ENCODE assay signal across 1 cellular context in genomic region chr3:125367403-125368230, GRCh38.
TF ChIP-seq lines count a peak whose summit lies in the region.

No MANE protein-coding gene starts in this region.

TF ChIP-seq in SK-N-SH treated with all-trans-retinoic acid at 6 μM for 48 hours, 23 proteins besides CTCF, POLR2A, EP300 and RAD21 (continued from another document):
- no peak for TF ChIP-seq CSRNP3 (CRISPR knock-in tag; IDR thresholded peaks at IDR 0.05)
- TF ChIP-seq, protein P1, sequence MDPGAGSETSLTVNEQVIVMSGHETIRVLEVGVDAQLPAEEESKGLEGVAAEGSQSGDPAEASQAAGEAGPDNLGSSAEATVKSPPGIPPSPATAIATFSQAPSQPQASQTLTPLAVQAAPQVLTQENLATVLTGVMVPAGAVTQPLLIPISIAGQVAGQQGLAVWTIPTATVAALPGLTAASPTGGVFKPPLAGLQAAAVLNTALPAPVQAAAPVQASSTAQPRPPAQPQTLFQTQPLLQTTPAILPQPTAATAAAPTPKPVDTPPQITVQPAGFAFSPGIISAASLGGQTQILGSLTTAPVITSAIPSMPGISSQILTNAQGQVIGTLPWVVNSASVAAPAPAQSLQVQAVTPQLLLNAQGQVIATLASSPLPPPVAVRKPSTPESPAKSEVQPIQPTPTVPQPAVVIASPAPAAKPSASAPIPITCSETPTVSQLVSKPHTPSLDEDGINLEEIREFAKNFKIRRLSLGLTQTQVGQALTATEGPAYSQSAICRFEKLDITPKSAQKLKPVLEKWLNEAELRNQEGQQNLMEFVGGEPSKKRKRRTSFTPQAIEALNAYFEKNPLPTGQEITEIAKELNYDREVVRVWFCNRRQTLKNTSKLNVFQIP (CRISPR knock-in tag; IDR thresholded peaks at IDR 0.05; ENCODE audit: borderline replicate concordance, low read depth) = no peak
- TF ChIP-seq ZNF565 (CRISPR knock-in tag; conservative IDR thresholded peaks at IDR 0.05; ENCODE audit: low read depth) = no peak
